ENCODE assay signal across 8 cellular contexts in genomic region chr7:135171581-135172291, GRCh38. TPM values are rescaled to one million over a fixed set of nuclear protein-coding genes. Genes with fewer than 3 reads are reported as not detected.
DNase-seq lines count a peak whose midpoint lies in the region; ATAC-seq and TF ChIP-seq lines count a peak whose summit lies in the region.
"Not testable (repeated sequence)": the region's sequence is repeated elsewhere in the genome, so short reads cannot be mapped to it uniquely, and the experiment has no call there.

No MANE protein-coding gene starts in this region.

- H3K27me3 ChIP-seq in mesenchymal stem cell (ENCODE audit: control insufficient read depth in 1 of 2, insufficient read depth in 1 of 2, low read length in 2 of 2); aorta (ENCODE audit: control insufficient read depth in 1 of 2, insufficient read depth in 2 of 2, low read length in 1 of 2): not testable (repeated sequence)

- H3K9ac ChIP-seq in mesenchymal stem cell (ENCODE audit: low read length) = peak overlapping the region; percentile 96

- ATAC-seq in aorta (ENCODE audit: low FRiP score) = peak; percentile 59

- peaks cover 22 to 32% of the 10 kb centered on the region in 2 experiments for H3K36me3 ChIP-seq in mesenchymal stem cell (ENCODE audit: control insufficient read depth in 1 of 2, insufficient read depth in 2 of 2, low read depth in 1 of 2, low read length in 2 of 2)
- H3K36me3 ChIP-seq in aorta (ENCODE audit: control insufficient read depth in 1 of 2, insufficient read depth in 2 of 2, low read length in 1 of 2) = not testable (repeated sequence)

- peak overlapping the region; percentile 80 for H3K4me3 Mint-ChIP-seq in glutamatergic neuron (ENCODE audit: unreplicated experiment)

- DNase-seq in ELR (ENCODE audit: low read depth) = peak; percentile 17
- DNase-seq in MV-4-11 (lab: John Stamatoyannopoulos, UW) = peak; percentile 52
- DNase-seq in activated CD8-positive, alpha-beta memory T cell treated with anti-CD3 and anti-CD28 coated beads for 24 hours = peak; percentile 59
- peak; percentile 23 for DNase-seq in cerebellar cortex (ENCODE audit: low spot score)
- not testable (repeated sequence) for DNase-seq in glutamatergic neuron, mesenchymal stem cell
- peak; percentile 23 for DNase-seq in retina
- peak in 1 of 2 donors; percentile 89 for DNase-seq in aorta

- not testable (repeated sequence) for H2BK120ac ChIP-seq in mesenchymal stem cell (ENCODE audit: low read depth, low read length)

- H3K27ac ChIP-seq in mesenchymal stem cell (ENCODE audit: low read length, poor library complexity, severe bottlenecking) (peak overlapping the region; percentile 100), aorta (ENCODE audit: low read depth in 1 of 2, low read length in 2 of 2) (peak overlapping the region in 1 of 2 donors; percentile 94)

- H3K9me3 Mint-ChIP-seq in glutamatergic neuron (ENCODE audit: unreplicated experiment) = not testable (repeated sequence)

- H3K4me2 ChIP-seq in mesenchymal stem cell (ENCODE audit: low read length, poor library complexity, severe bottlenecking) = peak overlapping the region; percentile 68

- H2AK5ac ChIP-seq in mesenchymal stem cell (ENCODE audit: low read length, severe bottlenecking) = peak overlapping the region; percentile 97

- H3K4ac ChIP-seq in mesenchymal stem cell (ENCODE audit: low read depth in 1 of 2, low read length in 2 of 2) = peak overlapping the region in 1 of 2 experiments; percentile 50

- peak overlapping the region in 1 of 2 experiments; percentile 42 for H2BK12ac ChIP-seq in mesenchymal stem cell (ENCODE audit: low read length in 2 of 2)

- not testable (repeated sequence) for H3K9me3 ChIP-seq in mesenchymal stem cell (ENCODE audit: control insufficient read depth, low read length); aorta (ENCODE audit: control insufficient read depth, low read length)

- not testable (repeated sequence) for H4K91ac ChIP-seq in mesenchymal stem cell (ENCODE audit: low read length)

- H2BK15ac ChIP-seq in mesenchymal stem cell (ENCODE audit: low read depth, poor library complexity, severe bottlenecking) = peak overlapping the region; percentile 12

- intact Hi-C loops in aorta (cut with DNase I) = loop anchor here in 1 of 2 donors (1.0 to 5.0 kb wide), 2 partner anchors 208 to 484 kb away; no protein-coding TSS in a partner anchor

- not testable (repeated sequence) for H2AFZ ChIP-seq in mesenchymal stem cell (ENCODE audit: low read depth, low read length)

- H3K4me1 ChIP-seq in mesenchymal stem cell (ENCODE audit: control insufficient read depth, insufficient read depth, low read depth, low read length) (peaks cover 29% of the 10 kb centered on the region), aorta (ENCODE audit: control insufficient read depth in 1 of 2, insufficient read depth in 2 of 2, low read length in 2 of 2) (peaks cover 2 to 13% of the 10 kb centered on the region in 2 donors)

- H3K23ac ChIP-seq in mesenchymal stem cell (ENCODE audit: low read length in 2 of 2) = not testable (repeated sequence)

- WGBS in mesenchymal stem cell = 92% methylated on average over 19 of the region's 19 CpGs
- 36 to 71% methylated on average over 19 of the region's 19 CpGs for WGBS in aorta, 2 donors

- peak overlapping the region; percentile 38 for H4K8ac ChIP-seq in mesenchymal stem cell (ENCODE audit: low read length)

- H3K79me1 ChIP-seq in mesenchymal stem cell (replicated peaks; ENCODE audit: low read length, poor library complexity, severe bottlenecking) = peaks cover 12% of the 10 kb centered on the region

- peak overlapping the region; percentile 68 for H3K27ac Mint-ChIP-seq in glutamatergic neuron (ENCODE audit: unreplicated experiment)

- peak overlapping the region in 1 of 2 experiments; percentile 38 for H3K4me3 ChIP-seq in mesenchymal stem cell (ENCODE audit: insufficient read depth in 1 of 2, low read depth in 1 of 2, low read length in 2 of 2)
- not testable (repeated sequence) for H3K4me3 ChIP-seq in aorta (ENCODE audit: low read length in 2 of 2)

- not testable (repeated sequence) for H3K18ac ChIP-seq in mesenchymal stem cell (ENCODE audit: low read depth in 1 of 2, low read length in 2 of 2)

- H3K27me3 Mint-ChIP-seq in glutamatergic neuron (ENCODE audit: unreplicated experiment) = not testable (repeated sequence)

- H2BK5ac ChIP-seq in mesenchymal stem cell (ENCODE audit: low read depth, low read length, poor library complexity, severe bottlenecking) = peak overlapping the region; percentile 92

- TF ChIP-seq CTCF in glutamatergic neuron (IDR thresholded peaks at IDR 0.05; ENCODE audit: partially characterized antibody, unreplicated experiment) = not testable (repeated sequence)

- not testable (repeated sequence) for H3K4me1 Mint-ChIP-seq in glutamatergic neuron (ENCODE audit: low read depth, unreplicated experiment)

- H3K14ac ChIP-seq in mesenchymal stem cell (ENCODE audit: low read length in 2 of 2) = not testable (repeated sequence)

- H3K36me3 Mint-ChIP-seq in glutamatergic neuron (ENCODE audit: unreplicated experiment) = not testable (repeated sequence)

RNA-seq across cellular contexts. Expression of gene CYREN, which starts 1.2 kb away (rescaled TPM):
- total RNA-seq in glutamatergic neuron (ENCODE audit: unreplicated experiment) = 33.3 TPM
- polyA plus RNA-seq in mesenchymal stem cell (2013, experiment 1 of 2) = 23.2 TPM
- 23.5 TPM for polyA plus RNA-seq in mesenchymal stem cell (2013, experiment 2 of 2)
- total RNA-seq in aorta = 10 to 100 TPM; 22.7 to 31.7 TPM
- polyA plus RNA-seq in aorta = 10 to 100 TPM; 17.8 to 26.0 TPM

RNA-seq across cellular contexts. Expression of gene TMEM140, which starts 23.9 kb away (rescaled TPM):
- not detected for total RNA-seq in glutamatergic neuron (ENCODE audit: unreplicated experiment)
- polyA plus RNA-seq in mesenchymal stem cell (2013, experiment 1 of 2) = 3.2 TPM
- 3.7 TPM for polyA plus RNA-seq in mesenchymal stem cell (2013, experiment 2 of 2)
- total RNA-seq in aorta = 10 to 100 TPM; 12.0 to 32.4 TPM
- 10 to 100 TPM; 10.9 to 21.1 TPM for polyA plus RNA-seq in aorta

RNA-seq across cellular contexts. Expression of gene WDR91, which starts 39.6 kb away (rescaled TPM):
- total RNA-seq in glutamatergic neuron (ENCODE audit: unreplicated experiment) (24.5 TPM), aorta (10 to 100 TPM; 16.6 to 41.4 TPM)
- polyA plus RNA-seq in mesenchymal stem cell (2013, experiment 1 of 2) = 4.2 TPM
- polyA plus RNA-seq in mesenchymal stem cell (2013, experiment 2 of 2) = 4.1 TPM
- 10 to 100 TPM; 12.6 to 37.8 TPM for polyA plus RNA-seq in aorta

Comparison
In these comparisons a context has a peak if more than half of its experiments do, and no peak if none do; other contexts are left out.
1. RNA of gene TMEM140, which starts 23.9 kb away (total RNA-seq): 12.0 to 32.4 TPM in aorta; not detected in glutamatergic neuron (single experiment); every median in the first group is over 10 times any median in the second.